ENCODE assay signal across 8 cellular contexts in the genomic region with DNA sequence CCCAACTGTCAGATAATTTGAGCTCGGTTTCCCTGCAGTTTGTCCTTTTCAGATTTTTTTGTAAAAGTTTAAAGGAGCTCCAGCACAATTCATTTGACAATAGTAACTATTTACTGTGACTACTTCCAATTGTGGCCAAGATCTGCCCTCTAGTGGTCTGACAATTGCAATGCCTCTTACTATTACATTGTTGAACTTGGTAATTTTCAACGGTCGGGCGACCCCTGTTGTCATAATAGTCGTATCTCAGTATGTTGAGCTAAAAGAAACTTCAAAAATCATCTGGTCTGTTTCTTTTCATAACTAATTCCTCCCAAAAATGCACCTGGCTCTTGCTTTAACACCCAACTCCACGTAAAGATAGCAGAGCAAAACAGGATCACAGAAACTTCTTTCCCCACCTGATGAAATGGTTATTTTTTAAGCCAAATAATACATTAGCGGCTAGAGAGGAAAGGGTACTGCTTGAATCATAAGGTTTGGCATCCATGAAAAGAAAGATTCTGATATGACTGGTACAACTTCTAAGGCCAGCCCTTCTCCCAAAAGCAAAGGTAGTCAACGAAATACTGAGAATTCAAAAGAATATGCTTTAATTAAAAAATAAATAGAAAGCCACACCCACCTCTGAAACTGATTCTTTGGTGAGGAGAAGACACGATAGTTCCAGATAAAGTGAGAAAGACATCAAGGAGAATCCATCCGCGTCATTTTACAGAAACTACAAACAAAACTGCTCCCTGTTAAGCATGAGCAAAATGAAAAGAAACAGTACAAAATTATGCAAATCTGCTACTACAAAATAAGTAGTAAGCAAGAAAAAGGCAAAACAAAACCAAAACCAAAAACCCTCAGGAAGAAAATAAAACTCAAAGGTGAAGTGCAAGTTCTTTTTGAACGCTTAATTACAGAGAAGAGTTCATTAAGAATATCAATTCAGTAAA.
A peak's percentile ranks its signal among the peaks of the same experiment; 100 is the strongest.
DNase-seq lines count a peak whose midpoint lies in the region; TF ChIP-seq lines count a peak whose summit lies in the region.

No MANE protein-coding gene starts in this region.

- peaks cover 32% of the 10 kb centered on the region for H3K27me3 Mint-ChIP-seq in osteocyte (ENCODE audit: unreplicated experiment)

- peaks cover 0 to 21% (median 10%) of the 10 kb centered on the region in 4 donors for H3K4me1 ChIP-seq in tibial artery

- peak; percentile 98 for TF ChIP-seq CTCF in RWPE1 (conservative IDR thresholded peaks at IDR 0.05; ENCODE audit: low read depth)
- TF ChIP-seq CTCF in fibroblast of villous mesenchyme (IDR thresholded peaks at IDR 0.05; ENCODE audit: insufficient read depth, low read depth, low read length) = peak; percentile 69
- peak; percentile 97 for TF ChIP-seq CTCF in osteocyte (IDR thresholded peaks at IDR 0.05)
- peak; percentile 83 to 96 for TF ChIP-seq CTCF in tibial artery (IDR thresholded peaks at IDR 0.05)

- no peaks in the 10 kb centered on the region for H3K36me3 ChIP-seq in H7 (replicated peaks; ENCODE audit: control insufficient read depth, insufficient read depth, low read length)
- no peaks in the 10 kb centered on the region for H3K36me3 ChIP-seq in tibial artery

- H3K36me3 Mint-ChIP-seq in osteocyte (ENCODE audit: unreplicated experiment) = no peaks in the 10 kb centered on the region

- H3K27ac ChIP-seq in RWPE1 (no peak overlapping the region), tibial artery (no peak overlapping the region)

- H3K4me3 ChIP-seq in H7 (ENCODE audit: insufficient read depth, low read depth, low read length) = no peak overlapping the region
- H3K4me3 ChIP-seq in fibroblast of villous mesenchyme (ENCODE audit: low read depth, low read length) = no peak overlapping the region
- H3K4me3 ChIP-seq in tibial artery = no peak overlapping the region

- H3K4me3 Mint-ChIP-seq in osteocyte (ENCODE audit: unreplicated experiment) = no peak overlapping the region

- POLR2A ChIA-PET in RWPE1 (lab: Yijun Ruan, JAX; ENCODE audit: low non-redundant PET) = no interaction called here

- H3K27ac Mint-ChIP-seq in osteocyte (ENCODE audit: unreplicated experiment) = no peak overlapping the region

- H3K4me1 Mint-ChIP-seq in osteocyte (ENCODE audit: unreplicated experiment) = peaks cover 31% of the 10 kb centered on the region

- CTCF ChIA-PET in RWPE1 (lab: Yijun Ruan, JAX) = interaction anchor here (0.5 to 6.7 kb wide), 73 partner anchors 9 to 1229 kb away, joined by 3 to 100 read pairs (median 4); partner anchors contain the start of genes HTR4 and SH3TC2

- no peaks in the 10 kb centered on the region for H3K9me3 ChIP-seq in tibial artery

- no peaks in the 10 kb centered on the region for H3K27me3 ChIP-seq in H7 (ENCODE audit: control insufficient read depth, insufficient read depth, low read length)
- no peaks in the 10 kb centered on the region for H3K27me3 ChIP-seq in tibial artery

- no peaks in the 10 kb centered on the region for H3K9me3 Mint-ChIP-seq in osteocyte (ENCODE audit: unreplicated experiment)

- intact Hi-C loops in tibial artery (cut with DNase I; ENCODE audit: low total_unique reads) = loop anchor here (10.0 kb wide), 4 partner anchors 94 to 384 kb away; partner anchors contain the start of gene ADRB2

- DNase-seq in GDM1 (lab: John Stamatoyannopoulos, UW) (peak; percentile 58), H7 (peak; percentile 18), LoVo (ENCODE audit: low spot score) (peak; percentile 92), RWPE1 (ENCODE audit: low spot score) (peak; percentile 85), fibroblast of villous mesenchyme (ENCODE audit: low read depth) (peak; percentile 86), osteocyte (ENCODE audit: extremely low spot score, unreplicated experiment) (peak; percentile 88), tibial artery (peak; percentile 76 to 80)
- DNase-seq in activated T-helper 1 cell treated with anti-CD3 and anti-CD28 coated beads, Interleukin-2, amount 50 U/mL, for 16 hours (ENCODE audit: low read depth in 1 of 2, low spot score in 1 of 2) = peak; percentile 9 to 25

Comparison
In these comparisons a context has a peak if more than half of its experiments do, and no peak if none do; other contexts are left out.
1. DNase-seq: peak in every context shown above with its lines; median percentile 92 in LoVo; 88 in osteocyte; 86 in fibroblast of villous mesenchyme; 85 in RWPE1; 78 in tibial artery; 58 in GDM1; 18 in H7; 17 in activated T-helper 1 cell treated with anti-CD3 and anti-CD28 coated beads, Interleukin-2, amount 50 U/mL, for 16 hours.